In the genomic region with DNA sequence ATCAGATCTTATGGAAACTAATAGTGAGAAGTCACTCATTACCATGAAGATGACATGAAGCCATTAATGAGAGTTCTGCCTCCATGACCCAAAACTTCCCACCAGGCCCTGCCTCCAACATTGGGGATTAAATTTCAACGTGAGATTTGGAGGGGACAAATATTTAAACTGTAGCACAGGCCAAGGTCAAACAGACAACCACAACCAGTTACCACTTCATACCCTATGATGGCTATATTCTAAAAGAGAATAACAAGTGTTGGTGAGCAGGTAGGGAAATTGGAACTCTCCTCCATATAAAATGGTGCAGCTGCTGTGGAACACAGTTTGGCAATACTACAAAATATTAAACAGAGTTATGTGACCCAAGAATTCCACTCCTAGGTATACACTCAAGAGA, we compare ENCODE assay signal across 29 cellular contexts.
"Had no signal": no experiment of that assay in that cellular context is flagged by ENCODE, and none has a peak within 500 bp of the region (broad histone marks: within the 10 kb centered on the region; RNA-seq: fewer than 3 reads in every experiment).

No MANE protein-coding gene starts in this region.

- H3K36me3 ChIP-seq: colonic mucosa, gastrocnemius medialis had no signal

- H3K4me3 ChIP-seq: colonic mucosa, coronary artery, dorsolateral prefrontal cortex, esophagus muscularis mucosa, esophagus squamous epithelium, gastrocnemius medialis, gastroesophageal sphincter, heart left ventricle, heart right ventricle had no signal

- H3K27ac ChIP-seq: colonic mucosa, coronary artery, dorsolateral prefrontal cortex, epithelial cell of prostate, esophagus muscularis mucosa, esophagus squamous epithelium, foreskin keratinocyte, gastrocnemius medialis, gastroesophageal sphincter, heart left ventricle, heart right ventricle had no signal

- DNase-seq: colonic mucosa; cortex of kidney; dermis blood vessel endothelial cell; dorsolateral prefrontal cortex; effector CD4-positive, alpha-beta T cell; effector CD8-positive, alpha-beta T cell; effector memory CD4-positive, alpha-beta T cell; effector memory CD8-positive, alpha-beta T cell; endodermal cell; erythroblast; esophagus squamous epithelium; foreskin fibroblast; foreskin keratinocyte; foreskin melanocyte; gastrocnemius medialis; glutamatergic neuron; head of caudate nucleus; heart left ventricle; heart right ventricle had no signal

- H3K27me3 Mint-ChIP-seq: dendritic cell treated with granulocyte-macrophage colony-stimulating factor and Interleukin-4, amounts not matched to agents 40 ng/mL and 50 ng/mL, for 4 days; effector memory CD8-positive, alpha-beta T cell had no signal

- H3K9me3 ChIP-seq: colonic mucosa, esophagus muscularis mucosa, gastrocnemius medialis, gastroesophageal sphincter had no signal

- H3K4me1 Mint-ChIP-seq: endodermal cell had no signal

- H3K4me1 ChIP-seq: colonic mucosa, esophagus muscularis mucosa, esophagus squamous epithelium, foreskin keratinocyte, gastrocnemius medialis, gastroesophageal sphincter, heart left ventricle, heart right ventricle had no signal

- H3K4me3 Mint-ChIP-seq: dendritic cell treated with granulocyte-macrophage colony-stimulating factor and Interleukin-4, amounts not matched to agents 40 ng/mL and 50 ng/mL, for 4 days; effector memory CD8-positive, alpha-beta T cell; endodermal cell had no signal

- ATAC-seq: effector memory CD8-positive, alpha-beta T cell; esophagus mucosa; foreskin keratinocyte; gastrocnemius medialis; gastroesophageal sphincter; heart left ventricle; heart right ventricle had no signal

- FAIRE-seq: colon, endometrium, endothelial cell of umbilical vein, frontal cortex had no signal

- H3K27ac Mint-ChIP-seq: dendritic cell treated with granulocyte-macrophage colony-stimulating factor and Interleukin-4, amounts not matched to agents 40 ng/mL and 50 ng/mL, for 4 days; effector memory CD8-positive, alpha-beta T cell; endodermal cell had no signal

- H3K27me3 ChIP-seq: colonic mucosa, dorsolateral prefrontal cortex, esophagus muscularis mucosa, esophagus squamous epithelium, foreskin keratinocyte, gastrocnemius medialis, gastroesophageal sphincter, heart left ventricle, heart right ventricle had no signal

- H3K9me3 Mint-ChIP-seq: effector memory CD8-positive, alpha-beta T cell had no signal
